In genomic region chr9:123407537-123407828, GRCh38 we compare ENCODE assay signal across 20 cellular contexts. TPM values are rescaled to one million over a fixed set of nuclear protein-coding genes. Genes with fewer than 3 reads are reported as not detected.
DNase-seq lines count a peak whose midpoint lies in the region; FAIRE-seq and TF ChIP-seq lines count a peak whose summit lies in the region.
"Had no signal": no experiment of that assay in that cellular context is flagged by ENCODE, and none has a peak within 500 bp of the region (broad histone marks: within the 10 kb centered on the region; RNA-seq: fewer than 3 reads in every experiment).

No MANE protein-coding gene starts in this region.

- H3K4me1 ChIP-seq in H9 (ENCODE audit: insufficient read depth, low read length) (no peaks in the 10 kb centered on the region; the same call in 1 of the 2 replicates), H1 (replicated peaks in 1 of 4; ENCODE audit: control insufficient read depth in 3 of 4, insufficient read depth in 4 of 4, low read length in 3 of 4) (peaks cover 0 to 14% (median 9%) of the 10 kb centered on the region in 4 experiments; a peak in 6 of 7 replicates), sigmoid colon (peaks cover 0 to 10% (median 6%) of the 10 kb centered on the region in 4 donors)

- no peak for TF ChIP-seq RAD21 in H1 (IDR thresholded peaks at IDR 0.05 in 1 of 2, conservative IDR thresholded peaks at IDR 0.05 in 1 of 2; ENCODE audit: low read depth in 2 of 2, low read length in 2 of 2)

- H2AK5ac ChIP-seq in H9 (ENCODE audit: insufficient read length, low read length) (no peak overlapping the region), H1 (ENCODE audit: low read depth, low read length) (peak overlapping the region; percentile 20; the same call in 1 of the 2 replicates)

- H3K4me1 Mint-ChIP-seq in H9 (peaks cover 36 to 50% of the 10 kb centered on the region in 2 experiments), nephron progenitor cell (peaks cover 39% of the 10 kb centered on the region)
- H3K4me1 Mint-ChIP-seq: B cell, IgD-negative memory B cell had no signal

- TF ChIP-seq POLR2A in H1 (IDR thresholded peaks at IDR 0.05; ENCODE audit: control extremely low read depth in 1 of 2, low read depth in 2 of 2, low read length in 2 of 2), result no peak
- TF ChIP-seq POLR2A in sigmoid colon (IDR thresholded peaks at IDR 0.05), result no peak

- TF ChIP-seq EP300 in H1 (IDR thresholded peaks at IDR 0.05; ENCODE audit: borderline replicate concordance in 1 of 2, low read depth in 2 of 2, low read length in 2 of 2) (no peak), sigmoid colon (IDR thresholded peaks at IDR 0.05) (no peak)

- H3K9me3 Mint-ChIP-seq in H9, result no peaks in the 10 kb centered on the region; a peak in 1 of 5 replicates
- H3K9me3 Mint-ChIP-seq in nephron progenitor cell, result no peaks in the 10 kb centered on the region
- H3K9me3 Mint-ChIP-seq: CD4-positive, alpha-beta T cell; IgD-negative memory B cell had no signal

- H2BK12ac ChIP-seq in H9 (ENCODE audit: insufficient read length, low read depth, low read length) (no peak overlapping the region), H1 (ENCODE audit: low read depth, low read length) (peak overlapping the region; percentile 64; the same call in 1 of the 2 replicates)

- no peaks in the 10 kb centered on the region for H3K79me1 ChIP-seq in H9 (ENCODE audit: insufficient read depth, low read depth, low read length, poor library complexity, severe bottlenecking)
- H3K79me1 ChIP-seq in H1 (ENCODE audit: low read depth, low read length), result no peaks in the 10 kb centered on the region

- no peak overlapping the region for H3K4me3 ChIP-seq in H1 (ENCODE audit: extremely low read depth in 1 of 4, insufficient read depth in 2 of 4, low read depth in 3 of 4, low read length in 4 of 4)
- H3K4me3 ChIP-seq in sigmoid colon, result no peak overlapping the region
- H3K4me3 ChIP-seq: HAP-1 had no signal

- no peak overlapping the region for H3K9ac ChIP-seq in H9 (ENCODE audit: extremely low read depth, insufficient read length, low read length)
- no peak overlapping the region for H3K9ac ChIP-seq in H1 (replicated peaks in 1 of 4; ENCODE audit: extremely low read depth in 1 of 4, low read depth in 3 of 4, low read length in 3 of 4)

- H3K27me3 ChIP-seq in H9 (ENCODE audit: insufficient read depth, low read length) (no peaks in the 10 kb centered on the region), H1 (replicated peaks in 1 of 4; ENCODE audit: control insufficient read depth in 3 of 4, extremely low read depth in 1 of 4, insufficient read depth in 3 of 4, low read length in 3 of 4) (no peaks in the 10 kb centered on the region), sigmoid colon (no peaks in the 10 kb centered on the region)

- H3K4me3 Mint-ChIP-seq in H9 (no peak overlapping the region), nephron progenitor cell (no peak overlapping the region)
- H3K4me3 Mint-ChIP-seq: B cell; CD4-positive, alpha-beta T cell; IgD-negative memory B cell had no signal

- H3K27ac ChIP-seq in H9 (ENCODE audit: insufficient read length, low read depth, low read length) (no peak overlapping the region), H1 (ENCODE audit: low read depth, low read length) (no peak overlapping the region), sigmoid colon (no peak overlapping the region)

- no peaks in the 10 kb centered on the region; a peak in 1 of 8 replicates for H3K36me3 ChIP-seq in H1 (ENCODE audit: control insufficient read depth in 2 of 4, insufficient read depth in 4 of 4, low read length in 3 of 4)
- peaks cover 0 to 8% (median 0%) of the 10 kb centered on the region in 4 donors for H3K36me3 ChIP-seq in sigmoid colon
- H3K36me3 ChIP-seq: HAP-1 had no signal

- H3K4ac ChIP-seq in H9 (ENCODE audit: low read depth, low read length) (no peak overlapping the region), H1 (replicated peaks; ENCODE audit: insufficient read length, low read depth, low read length) (no peak overlapping the region)

- H3K36me3 Mint-ChIP-seq in H9 (ENCODE audit: insufficient read depth in 1 of 3, low read depth in 3 of 3) (no peaks in the 10 kb centered on the region; a peak in 2 of 7 replicates), nephron progenitor cell (ENCODE audit: low read depth) (no peaks in the 10 kb centered on the region)

- no peak for FAIRE-seq in H1 (lab: Jason Lieb, UNC)

- H3K79me2 ChIP-seq in H9 (ENCODE audit: insufficient read depth, low read length) (no peaks in the 10 kb centered on the region), H1 (ENCODE audit: control insufficient read depth in 1 of 2, insufficient read depth in 2 of 2, low read length in 2 of 2) (no peaks in the 10 kb centered on the region)

- H3K14ac ChIP-seq in H9 (ENCODE audit: insufficient read depth, low read length) (peak overlapping the region; percentile 66; the same call in 1 of the 2 replicates), H1 (ENCODE audit: insufficient read length) (no peak overlapping the region)

- no peak overlapping the region for H3K23ac ChIP-seq in H9 (ENCODE audit: insufficient read length, low read depth, low read length)
- H3K23ac ChIP-seq in H1 (ENCODE audit: insufficient read length), result no peak overlapping the region

- no peak overlapping the region for H3K27ac Mint-ChIP-seq in H9
- peak overlapping the region; percentile 47 for H3K27ac Mint-ChIP-seq in nephron progenitor cell
- H3K27ac Mint-ChIP-seq: B cell; CD4-positive, alpha-beta T cell had no signal

- H2BK120ac ChIP-seq in H9 (ENCODE audit: low read depth, low read length, poor library complexity, severe bottlenecking) (no peak overlapping the region), H1 (replicated peaks; ENCODE audit: low read depth, low read length) (no peak overlapping the region)

- H3K56ac ChIP-seq in H9 (ENCODE audit: insufficient read length, low read depth, low read length) (no peak overlapping the region), H1 (replicated peaks; ENCODE audit: insufficient read length, low read depth, low read length) (no peak overlapping the region)

- H3K23me2 ChIP-seq in H9 (ENCODE audit: insufficient read length, low read depth, low read length, poor library complexity, severe bottlenecking), result no peaks in the 10 kb centered on the region
- H3K23me2 ChIP-seq in H1 (ENCODE audit: low read depth, low read length), result no peaks in the 10 kb centered on the region

- H4K20me1 ChIP-seq in H9 (ENCODE audit: control insufficient read depth, insufficient read depth, insufficient read length) (no peaks in the 10 kb centered on the region), H1 (replicated peaks in 1 of 2; ENCODE audit: control insufficient read depth in 1 of 2, insufficient read depth in 2 of 2, low read length in 2 of 2) (no peaks in the 10 kb centered on the region)

- H4K5ac ChIP-seq in H9 (ENCODE audit: insufficient read length, low read depth, low read length), result peak overlapping the region; percentile 63
- H4K5ac ChIP-seq in H1 (ENCODE audit: insufficient read length, low read depth, low read length), result no peak overlapping the region

- intact Hi-C loops in sigmoid colon (cut with DNase I), result no loop called here

- no CpG with 5 or more reads among the region's 8 CpGs for WGBS in H9 (ENCODE audit: extremely low coverage, insufficient read length, low lambda C conversion rate)
- 89% methylated on average over 8 of the region's 8 CpGs; no CpG with 5 or more reads in 1 of the 2 experiments for WGBS in H1 (ENCODE audit: extremely low coverage in 1 of 2, insufficient coverage in 1 of 2, insufficient read length in 1 of 2, insufficient replicate concordance in 2 of 2, low coverage in 1 of 2, low lambda C conversion rate in 2 of 2, missing lambda C conversion rate in 1 of 2), 2 experiments
- 83 to 91% methylated on average over 8 of the region's 8 CpGs for WGBS in sigmoid colon, 2 donors

- no peak overlapping the region for H2BK5ac ChIP-seq in H9 (ENCODE audit: insufficient read length, low read length)
- no peak overlapping the region for H2BK5ac ChIP-seq in H1 (ENCODE audit: low read depth, low read length)

- H3K9me3 ChIP-seq in H9 (ENCODE audit: control insufficient read depth, low read depth, low read length) (no peaks in the 10 kb centered on the region), H1 (ENCODE audit: insufficient read depth in 2 of 2, low read depth in 1 of 2, low read length in 1 of 2) (no peaks in the 10 kb centered on the region), sigmoid colon (no peaks in the 10 kb centered on the region)
- H3K9me3 ChIP-seq: HAP-1 had no signal

- no peaks in the 10 kb centered on the region; the same call in 1 of the 2 replicates for H3K27me3 Mint-ChIP-seq in H9 (ENCODE audit: low read depth)
- no peaks in the 10 kb centered on the region for H3K27me3 Mint-ChIP-seq in nephron progenitor cell (ENCODE audit: low read depth, poor library complexity)
- H3K27me3 Mint-ChIP-seq: B cell; CD4-positive, alpha-beta T cell; IgD-negative memory B cell had no signal

- H2BK20ac ChIP-seq in H9 (ENCODE audit: low read depth, low read length, poor library complexity, severe bottlenecking), result no peak overlapping the region
- no peak overlapping the region for H2BK20ac ChIP-seq in H1 (ENCODE audit: low read length)

- no peak overlapping the region for H3K4me2 ChIP-seq in H9 (ENCODE audit: insufficient read depth, insufficient read length, low read length)
- no peak overlapping the region for H3K4me2 ChIP-seq in H1 (ENCODE audit: insufficient read depth in 1 of 2, low read depth in 2 of 2, low read length in 2 of 2)

- POLR2A ChIA-PET in H1 (lab: Charles Lee; ENCODE audit: partially characterized antibody), result interaction anchor here (2.0 kb wide), 1 partner anchor 24 kb away, joined by 5 read pairs; no protein-coding TSS in a partner anchor

- H3K18ac ChIP-seq in H9 (ENCODE audit: insufficient read length, low read depth, low read length), result no peak overlapping the region
- no peak overlapping the region for H3K18ac ChIP-seq in H1 (ENCODE audit: extremely low read depth, low read length)

- no peak for DNase-seq in H9
- DNase-seq in NCI-H1092 (lab: John Stamatoyannopoulos, UW), result peak; percentile 53
- no peak for DNase-seq in H1 (ENCODE audit: low read depth in 1 of 2, low spot score in 2 of 2)
- no peak for DNase-seq in nephron progenitor cell
- DNase-seq in sigmoid colon, result no peak
- DNase-seq in cerebellum (ENCODE audit: low spot score), result no peak
- no peak for DNase-seq in activated effector memory CD4-positive, alpha-beta T cell treated with Interleukin-2 at 50 U/mL for 16 hours
- DNase-seq: Calu3; CD4-positive, alpha-beta T cell; DMS53; NCI-H1417 treated with DMSO at 0.1 percent for 48 hours; NCI-H226; NCI-H524 treated with DMSO at 0.1 percent for 48 hours; SHP77 had no signal

- CTCF ChIA-PET in H1 (lab: Charles Lee; ENCODE audit: partially characterized antibody), result interaction anchor here (1.4 to 4.9 kb wide), 4 partner anchors 8 to 127 kb away, joined by 3 to 40 read pairs (median 6); no protein-coding TSS in a partner anchor

- H4K8ac ChIP-seq in H9 (replicated peaks; ENCODE audit: insufficient read length, low read depth, low read length) (no peak overlapping the region), H1 (ENCODE audit: extremely low read depth, insufficient read depth, low read length) (no peak overlapping the region)

- H4K91ac ChIP-seq in H9 (ENCODE audit: insufficient read length, low read depth, low read length) (no peak overlapping the region), H1 (replicated peaks; ENCODE audit: insufficient read length, low read length) (no peak overlapping the region)

- no peak overlapping the region for H3T11ph ChIP-seq in H9 (ENCODE audit: low read length)

- TF ChIP-seq CTCF in H9 (conservative IDR thresholded peaks at IDR 0.05), result no peak
- no peak for TF ChIP-seq CTCF in H1 (IDR thresholded peaks at IDR 0.05; ENCODE audit: control extremely low read depth in 1 of 3, insufficient read depth in 1 of 3, low read depth in 1 of 3, low read length in 3 of 3)
- TF ChIP-seq CTCF in nephron progenitor cell (IDR thresholded peaks at IDR 0.05), result no peak
- no peak for TF ChIP-seq CTCF in sigmoid colon (IDR thresholded peaks at IDR 0.05)

- H2BK15ac ChIP-seq in H9 (ENCODE audit: low read depth, low read length) (no peak overlapping the region), H1 (ENCODE audit: low read length) (0 out of 2 replicates have a peak overlapping the region, but pooled peaks have one; percentile 20)

- no peak overlapping the region for H2AFZ ChIP-seq in H9 (ENCODE audit: low read length)
- H2AFZ ChIP-seq in H1 (ENCODE audit: low read length), result no peak overlapping the region

RNA-seq across cellular contexts. Expression of gene CRB2, which starts 51.5 kb away (rescaled TPM):
- total RNA-seq in H9 (2021), result 2.9 and 3.6 TPM in 2 replicates
- 8.4 and 10.3 TPM in 2 replicates for total RNA-seq in H1 (2021; fragmentation: NEBNext Ultra II Directional; extraction: Animal tissue kit (Norgen Biotek cat#: 25700))
- polyA plus RNA-seq in H1 (2011; rRNA removed), result 4.0 and 6.9 TPM in 2 replicates
- polyA plus RNA-seq in H1 (2011; cell fraction: cytosol; rRNA removed), result 4.8 TPM
- 21.4 TPM for polyA plus RNA-seq in H1 (2011; cell fraction: nucleus; rRNA removed)
- 5.1 to 11.2 TPM (median 9.5 TPM) in 4 replicates for polyA plus RNA-seq in H1 (2012, experiment 1 of 2)
- 6.3 TPM for polyA plus RNA-seq in H1 (2012, experiment 2 of 2)
- 3.3 TPM for polyA plus RNA-seq in H1 (2013, experiment 1 of 2)
- polyA plus RNA-seq in H1 (2013, experiment 2 of 2), result 3.0 TPM
- polyA minus RNA-seq in H1 (2011; rRNA and poly(A)+ RNA removed), result 8.8 and 10.1 TPM in 2 replicates
- 17.2 TPM for polyA minus RNA-seq in H1 (2011; cell fraction: cytosol; rRNA and poly(A)+ RNA removed)
- 19.0 TPM for polyA minus RNA-seq in H1 (2011; cell fraction: nucleus; rRNA and poly(A)+ RNA removed)
- under 1 TPM in 2 of 4 donors, not detected in 2; 0.14 to 0.33 TPM for total RNA-seq in sigmoid colon
- polyA plus RNA-seq in sigmoid colon, result under 1 TPM in 2 of 3 donors, not detected in 1; 0.46 to 0.79 TPM
- 18.1 TPM for total RNA-seq in cerebellum
- total RNA-seq: Calu3; CD4-positive, alpha-beta T cell; HT1080; LHCN-M2 had no signal
- polyA plus RNA-seq: AG04450, IgD-negative memory B cell had no signal
